Comparison of ENCODE assay signal across 22 cellular contexts in the genomic region with DNA sequence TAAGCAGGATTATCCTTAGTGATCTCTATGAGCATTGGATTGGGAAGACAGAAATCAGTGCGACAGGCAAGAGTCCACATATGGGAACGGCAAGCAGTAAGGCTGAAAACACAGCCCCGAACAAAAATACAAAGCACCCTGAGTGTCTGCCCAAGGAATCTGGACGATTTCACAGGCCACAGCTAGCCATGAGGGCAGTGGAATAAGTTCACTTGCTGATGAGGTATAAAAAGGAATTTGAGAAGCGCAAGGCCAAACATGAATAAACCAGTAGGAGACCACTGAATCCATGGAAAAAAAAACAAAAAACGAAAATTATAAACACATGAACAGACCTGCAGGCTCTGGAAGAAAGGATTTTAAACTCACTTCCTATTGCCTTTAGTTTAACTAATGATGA. TPM values are rescaled to one million over a fixed set of nuclear protein-coding genes. Genes with fewer than 3 reads are reported as not detected.
A peak's percentile ranks its signal among the peaks of the same experiment; 100 is the strongest.
DNase-seq lines count a peak whose midpoint lies in the region; ATAC-seq, FAIRE-seq and TF ChIP-seq lines count a peak whose summit lies in the region.
"Had no signal": no experiment of that assay in that cellular context is flagged by ENCODE, and none has a peak within 500 bp of the region (broad histone marks: within the 10 kb centered on the region; RNA-seq: fewer than 3 reads in every experiment).

No MANE protein-coding gene starts in this region.

- H3K4me3 ChIP-seq in choroid plexus epithelial cell (ENCODE audit: low read depth, low read length) = no peak overlapping the region
- H3K4me3 ChIP-seq in pancreas = no peak overlapping the region
- H3K4me3 ChIP-seq: MG63 had no signal

- H3K9me3 Mint-ChIP-seq in mesothelial cell of epicardium = no peaks in the 10 kb centered on the region
- no peaks in the 10 kb centered on the region for H3K9me3 Mint-ChIP-seq in activated T-cell treated with anti-CD3 and anti-CD28 coated beads, Interleukin-2, amount 50 U/mL, for 72 hours
- H3K9me3 Mint-ChIP-seq: activated B cell treated with CpG ODN at 0.5 μM for 24 hours; activated T-cell treated with anti-CD3 and anti-CD28 coated beads, Interleukin-2, amount 50 U/mL, for 24 hours; naive B cell had no signal

- ATAC-seq in GM18858 (IDR thresholded peaks at IDR 0.05; ENCODE audit: unreplicated experiment) = no peak
- no peak for ATAC-seq in activated T-cell treated with anti-CD3 and anti-CD28 coated beads, Interleukin-2, amount 50 U/mL, for 72 hours (replicated peaks in 1 of 2)
- no peak for ATAC-seq in pancreas
- ATAC-seq: left lobe of liver; stimulated activated effector memory CD8-positive, alpha-beta T cell treated with anti-CD3 and anti-CD28 coated beads, Interleukin-12 subunit alpha, Interleukin-12 subunit beta, amount 100 ng/mL, for 72 hours had no signal

- H3K36me3 ChIP-seq in pancreas = no peaks in the 10 kb centered on the region
- H3K36me3 ChIP-seq: BE2C, MG63 had no signal

- no peaks in the 10 kb centered on the region for H3K27me3 Mint-ChIP-seq in mesothelial cell of epicardium (ENCODE audit: low read depth)
- no peaks in the 10 kb centered on the region for H3K27me3 Mint-ChIP-seq in activated T-cell treated with anti-CD3 and anti-CD28 coated beads, Interleukin-2, amount 50 U/mL, for 72 hours (ENCODE audit: low read depth)
- H3K27me3 Mint-ChIP-seq: activated B cell treated with CpG ODN at 0.5 μM for 24 hours; activated T-cell treated with anti-CD3 and anti-CD28 coated beads, Interleukin-2, amount 50 U/mL, for 24 hours; naive B cell had no signal

- no peak overlapping the region for H3K27ac ChIP-seq in pancreas
- H3K27ac ChIP-seq: KMS-11 had no signal

- peak; percentile 64 for FAIRE-seq in D721Med (lab: Jason Lieb, UNC)
- no peak for FAIRE-seq in pancreas (lab: Jason Lieb, UNC)
- FAIRE-seq: G401.6 had no signal

- H3K27me3 ChIP-seq in pancreas = no peaks in the 10 kb centered on the region
- H3K27me3 ChIP-seq: BE2C, MG63 had no signal

- peaks cover 29% of the 10 kb centered on the region for H3K4me1 Mint-ChIP-seq in mesothelial cell of epicardium
- no peaks in the 10 kb centered on the region for H3K4me1 Mint-ChIP-seq in activated T-cell treated with anti-CD3 and anti-CD28 coated beads, Interleukin-2, amount 50 U/mL, for 72 hours (ENCODE audit: low read depth)
- H3K4me1 Mint-ChIP-seq: activated B cell treated with CpG ODN at 0.5 μM for 24 hours had no signal

- H3K4me1 ChIP-seq in pancreas = no peaks in the 10 kb centered on the region
- H3K4me1 ChIP-seq: BE2C had no signal

- DNase-seq in AG08395 (ENCODE audit: low spot score) = peak; percentile 44
- DNase-seq in D721Med (ENCODE audit: insufficient read length, low spot score) = no peak
- peak; percentile 67 for DNase-seq in choroid plexus epithelial cell (ENCODE audit: low read depth)
- no peak for DNase-seq in mesothelial cell of epicardium (ENCODE audit: low spot score in 2 of 2, unreplicated experiment in 2 of 2)
- DNase-seq in activated T-cell treated with anti-CD3 and anti-CD28 coated beads, Interleukin-2, amount 50 U/mL, for 72 hours = no peak
- no peak for DNase-seq in pancreas
- DNase-seq: activated B cell treated with CpG ODN at 0.5 μM for 24 hours; activated T-cell treated with anti-CD3 and anti-CD28 coated beads, Interleukin-2, amount 50 U/mL, for 24 hours; BE2C; HCEC 1CT; MG63; midbrain; naive B cell; NCI-H1105; NCI-H187; RPMI8226; SK-N-SH had no signal

- intact Hi-C loops in pancreas (cut with DNase I) = no loop called here

- peak overlapping the region; percentile 68 for H3K27ac Mint-ChIP-seq in mesothelial cell of epicardium
- no peak overlapping the region for H3K27ac Mint-ChIP-seq in activated T-cell treated with anti-CD3 and anti-CD28 coated beads, Interleukin-2, amount 50 U/mL, for 72 hours
- H3K27ac Mint-ChIP-seq: activated B cell treated with CpG ODN at 0.5 μM for 24 hours; activated T-cell treated with anti-CD3 and anti-CD28 coated beads, Interleukin-2, amount 50 U/mL, for 24 hours; stimulated activated effector memory CD8-positive, alpha-beta T cell treated with anti-CD3 and anti-CD28 coated beads, Interleukin-12 subunit alpha, Interleukin-12 subunit beta, amount 100 ng/mL, for 72 hours had no signal

- H3K4me3 Mint-ChIP-seq in mesothelial cell of epicardium = no peak overlapping the region
- H3K4me3 Mint-ChIP-seq in activated T-cell treated with anti-CD3 and anti-CD28 coated beads, Interleukin-2, amount 50 U/mL, for 72 hours = no peak overlapping the region
- H3K4me3 Mint-ChIP-seq: activated B cell treated with CpG ODN at 0.5 μM for 24 hours; activated T-cell treated with anti-CD3 and anti-CD28 coated beads, Interleukin-2, amount 50 U/mL, for 24 hours; naive B cell; stimulated activated effector memory CD8-positive, alpha-beta T cell treated with anti-CD3 and anti-CD28 coated beads, Interleukin-12 subunit alpha, Interleukin-12 subunit beta, amount 100 ng/mL, for 72 hours had no signal

- no peak for TF ChIP-seq CTCF in D721Med (IDR thresholded peaks at IDR 0.05; ENCODE audit: insufficient read depth, missing control alignments)
- no peak for TF ChIP-seq CTCF in choroid plexus epithelial cell (conservative IDR thresholded peaks at IDR 0.05; ENCODE audit: low read depth, low read length)
- TF ChIP-seq CTCF in mesothelial cell of epicardium (IDR thresholded peaks at IDR 0.05; ENCODE audit: unreplicated experiment) = no peak
- TF ChIP-seq CTCF in pancreas (IDR thresholded peaks at IDR 0.05) = no peak

- WGBS in pancreas, 2 donors = 88 to 90% methylated on average over 6 of the region's 6 CpGs

- no peaks in the 10 kb centered on the region for H3K9me3 ChIP-seq in pancreas
- H3K9me3 ChIP-seq: BE2C, MG63, SK-N-SH had no signal

- H3K36me3 Mint-ChIP-seq in mesothelial cell of epicardium = peaks cover 38% of the 10 kb centered on the region
- peaks cover 0 to 2% of the 10 kb centered on the region in 2 donors for H3K36me3 Mint-ChIP-seq in activated T-cell treated with anti-CD3 and anti-CD28 coated beads, Interleukin-2, amount 50 U/mL, for 72 hours (ENCODE audit: insufficient read depth in 2 of 2)

RNA-seq across cellular contexts. Expression of a gene that starts 24.3 kb away (rescaled TPM):
- total RNA-seq in mesothelial cell of epicardium (14.3 to 15.6 TPM (median 15.1 TPM) in 3 replicates), pancreas (1 to 10 TPM; 3.5 to 8.2 (median 5.6) TPM)
- 1 to 10 TPM; 6.0 to 7.3 TPM for total RNA-seq in activated T-cell treated with anti-CD3 and anti-CD28 coated beads, Interleukin-2, amount 50 U/mL, for 72 hours
- polyA plus RNA-seq in pancreas = 1 to 10 TPM; 4.3 to 7.1 TPM

Comparison
In these comparisons a context has a peak if more than half of its experiments do, and no peak if none do; other contexts are left out.
1. DNase-seq: peak in AG08395 (single experiment) and choroid plexus epithelial cell (single experiment); none in D721Med (single experiment), mesothelial cell of epicardium (0 of 2), activated T-cell treated with anti-CD3 and anti-CD28 coated beads, Interleukin-2, amount 50 U/mL, for 72 hours (0 of 2) and pancreas (0 of 6).